10 cellular contexts compared by ENCODE assay signal in the genomic region with DNA sequence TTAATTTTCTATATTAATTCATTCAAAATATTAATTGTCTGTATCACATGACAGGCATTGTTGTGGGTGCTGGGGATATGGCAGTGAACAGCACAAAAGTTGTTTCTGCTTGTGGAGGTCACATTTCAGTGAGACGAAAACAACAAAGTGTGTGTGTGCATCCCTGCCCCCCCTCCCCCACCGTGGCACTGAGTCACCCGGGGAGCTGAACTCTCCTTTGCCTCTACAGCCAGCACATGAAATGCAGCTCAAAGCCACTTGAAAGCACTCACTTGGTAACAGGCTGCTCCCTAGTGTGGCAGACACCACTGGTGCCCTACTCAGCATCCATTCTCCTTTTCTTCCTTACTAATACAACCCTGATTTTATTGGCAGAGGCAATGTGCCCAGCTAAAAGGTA. TPM values are rescaled to one million over a fixed set of nuclear protein-coding genes. Genes with fewer than 3 reads are reported as not detected.
DNase-seq lines count a peak whose midpoint lies in the region; ATAC-seq and TF ChIP-seq lines count a peak whose summit lies in the region.
"Had no signal": no experiment of that assay in that cellular context is flagged by ENCODE, and none has a peak within 500 bp of the region (broad histone marks: within the 10 kb centered on the region; RNA-seq: fewer than 3 reads in every experiment).

No MANE protein-coding gene starts in this region.

- intact Hi-C loops in activated CD4-positive, alpha-beta T cell treated with anti-CD3 and anti-CD28 coated beads, Interleukin-2, amount 10 ng/mL, durations not matched to agents 24 days and 14 days (cut with micrococcal nuclease) = loop anchor here (1.0 kb wide), 1 partner anchor 19 kb away; no protein-coding TSS in a partner anchor
- intact Hi-C loops in stomach (cut with DNase I; ENCODE audit: low total_unique reads) = no loop called here

- no peaks in the 10 kb centered on the region for H3K9me3 Mint-ChIP-seq in activated CD4-positive, alpha-beta T cell treated with anti-CD3 and anti-CD28 coated beads, Interleukin-2, amount 10 ng/mL, durations not matched to agents 24 days and 14 days
- H3K9me3 Mint-ChIP-seq in activated CD8-positive, alpha-beta memory T cell treated with anti-CD3 and anti-CD28 coated beads, Interleukin-2, amount 10 ng/mL, durations not matched to agents 7 days and 5 days (ENCODE audit: low read depth) = no peaks in the 10 kb centered on the region

- H3K27ac ChIP-seq in temporal lobe (ENCODE audit: low read depth, low read length) = peak overlapping the region; percentile 61
- H3K27ac ChIP-seq in stomach = no peak overlapping the region
- H3K27ac ChIP-seq: BLaER1 had no signal

- no peaks in the 10 kb centered on the region for H3K9me3 ChIP-seq in stomach
- H3K9me3 ChIP-seq: BLaER1 had no signal

- CTCF ChIA-PET in activated CD8-positive, alpha-beta memory T cell treated with anti-CD3 and anti-CD28 coated beads, Interleukin-2, amount 10 ng/mL, durations not matched to agents 7 days and 5 days (lab: Charles Lee) = interaction anchor here (0.6 to 2.3 kb wide), 3 partner anchors 9 to 327 kb away, joined by 3 to 9 read pairs (median 3); a partner anchor contains a TSS

- no peak overlapping the region for H3K4me3 ChIP-seq in fibroblast of pulmonary artery (replicated peaks; ENCODE audit: low read depth, low read length)
- H3K4me3 ChIP-seq in stomach = no peak overlapping the region
- H3K4me3 ChIP-seq: BLaER1 had no signal

- H3K27me3 Mint-ChIP-seq in activated CD4-positive, alpha-beta T cell treated with anti-CD3 and anti-CD28 coated beads, Interleukin-2, amount 10 ng/mL, durations not matched to agents 24 days and 14 days = peaks cover 8% of the 10 kb centered on the region
- peaks cover 12% of the 10 kb centered on the region for H3K27me3 Mint-ChIP-seq in activated CD8-positive, alpha-beta memory T cell treated with anti-CD3 and anti-CD28 coated beads, Interleukin-2, amount 10 ng/mL, durations not matched to agents 7 days and 5 days

- TF ChIP-seq EP300 in stomach (IDR thresholded peaks at IDR 0.05) = no peak

- peak; percentile 35 to 42 for DNase-seq in activated CD4-positive, alpha-beta T cell treated with anti-CD3 and anti-CD28 coated beads for 4 hours
- no peak for DNase-seq in activated CD4-positive, alpha-beta T cell treated with anti-CD3 and anti-CD28 coated beads, Interleukin-2, amount 10 ng/mL, durations not matched to agents 24 days and 14 days
- peak; percentile 58 for DNase-seq in activated CD8-positive, alpha-beta memory T cell treated with anti-CD3 and anti-CD28 coated beads, Interleukin-2, amount 10 ng/mL, durations not matched to agents 7 days and 5 days
- peak; percentile 22 for DNase-seq in fibroblast of pulmonary artery (ENCODE audit: low read depth)
- DNase-seq in GOT3 (lab: John Stamatoyannopoulos, UW) = no peak
- DNase-seq in omental fat pad (ENCODE audit: low spot score) = no peak
- no peak for DNase-seq in stomach
- DNase-seq: NCI-H2171 treated with DMSO at 0.1 percent for 48 hours had no signal

- WGBS in stomach, 5 donors = 23 to 31% (median 24%) methylated on average over 3 of the region's 3 CpGs

- H3K4me1 ChIP-seq in stomach = no peaks in the 10 kb centered on the region
- H3K4me1 ChIP-seq: BLaER1 had no signal

- no peaks in the 10 kb centered on the region for H3K36me3 ChIP-seq in stomach
- H3K36me3 ChIP-seq: BLaER1 had no signal

- no peak overlapping the region for H3K4me3 Mint-ChIP-seq in activated CD4-positive, alpha-beta T cell treated with anti-CD3 and anti-CD28 coated beads, Interleukin-2, amount 10 ng/mL, durations not matched to agents 24 days and 14 days
- H3K4me3 Mint-ChIP-seq in activated CD8-positive, alpha-beta memory T cell treated with anti-CD3 and anti-CD28 coated beads, Interleukin-2, amount 10 ng/mL, durations not matched to agents 7 days and 5 days = no peak overlapping the region

- H3K27ac Mint-ChIP-seq in activated CD4-positive, alpha-beta T cell treated with anti-CD3 and anti-CD28 coated beads, Interleukin-2, amount 10 ng/mL, durations not matched to agents 24 days and 14 days = no peak overlapping the region
- H3K27ac Mint-ChIP-seq in activated CD8-positive, alpha-beta memory T cell treated with anti-CD3 and anti-CD28 coated beads, Interleukin-2, amount 10 ng/mL, durations not matched to agents 7 days and 5 days = no peak overlapping the region

- H3K27me3 ChIP-seq in stomach = peaks cover 0 to 22% (median 0%) of the 10 kb centered on the region in 3 donors
- H3K27me3 ChIP-seq: BLaER1 had no signal

- TF ChIP-seq POLR2A in stomach (IDR thresholded peaks at IDR 0.05) = no peak

- TF ChIP-seq CTCF in fibroblast of pulmonary artery (IDR thresholded peaks at IDR 0.05; ENCODE audit: low read length, missing control alignments) = no peak
- TF ChIP-seq CTCF in omental fat pad (IDR thresholded peaks at IDR 0.05) = no peak
- TF ChIP-seq CTCF in stomach (IDR thresholded peaks at IDR 0.05) = no peak

- H3K36me3 Mint-ChIP-seq in activated CD4-positive, alpha-beta T cell treated with anti-CD3 and anti-CD28 coated beads, Interleukin-2, amount 10 ng/mL, durations not matched to agents 24 days and 14 days (ENCODE audit: low read depth) = no peaks in the 10 kb centered on the region
- no peaks in the 10 kb centered on the region for H3K36me3 Mint-ChIP-seq in activated CD8-positive, alpha-beta memory T cell treated with anti-CD3 and anti-CD28 coated beads, Interleukin-2, amount 10 ng/mL, durations not matched to agents 7 days and 5 days

- ATAC-seq in activated CD8-positive, alpha-beta memory T cell treated with anti-CD3 and anti-CD28 coated beads, Interleukin-2, amount 10 ng/mL, durations not matched to agents 7 days and 5 days = no peak
- ATAC-seq in omental fat pad (ENCODE audit: low FRiP score) = no peak

- H3K4me1 Mint-ChIP-seq in activated CD4-positive, alpha-beta T cell treated with anti-CD3 and anti-CD28 coated beads, Interleukin-2, amount 10 ng/mL, durations not matched to agents 24 days and 14 days = peaks cover 13% of the 10 kb centered on the region
- peaks cover 17% of the 10 kb centered on the region for H3K4me1 Mint-ChIP-seq in activated CD8-positive, alpha-beta memory T cell treated with anti-CD3 and anti-CD28 coated beads, Interleukin-2, amount 10 ng/mL, durations not matched to agents 7 days and 5 days

RNA-seq across cellular contexts. Expression of a gene that starts 16.9 kb away (rescaled TPM):
- 0.92 and 1.3 TPM in 2 replicates for total RNA-seq in activated CD4-positive, alpha-beta T cell treated with anti-CD3 and anti-CD28 coated beads, Interleukin-2, amount 10 ng/mL, durations not matched to agents 24 days and 14 days
- under 1 TPM; 0.61 to 0.94 TPM for total RNA-seq in activated CD8-positive, alpha-beta memory T cell treated with anti-CD3 and anti-CD28 coated beads, Interleukin-2, amount 10 ng/mL, durations not matched to agents 7 days and 5 days
- total RNA-seq in temporal lobe = 49.2 TPM
- 1 to 10 TPM in 3 of 4 donors, under 1 TPM in 1; 0.60 to 4.6 (median 2.6) TPM for total RNA-seq in omental fat pad
- total RNA-seq in stomach = 10 to 100 TPM in 3 of 5 donors, 1 to 10 TPM in 2; 1.8 to 70.1 (median 13.4) TPM
- 10 to 100 TPM in 2 of 3 donors, 1 to 10 TPM in 1; 8.8 to 12.7 (median 12.4) TPM for polyA plus RNA-seq in stomach

RNA-seq across cellular contexts. Expression of a gene that starts 21.9 kb away (rescaled TPM):
- total RNA-seq in activated CD4-positive, alpha-beta T cell treated with anti-CD3 and anti-CD28 coated beads, Interleukin-2, amount 10 ng/mL, durations not matched to agents 24 days and 14 days = 13.1 and 13.9 TPM in 2 replicates
- total RNA-seq in activated CD8-positive, alpha-beta memory T cell treated with anti-CD3 and anti-CD28 coated beads, Interleukin-2, amount 10 ng/mL, durations not matched to agents 7 days and 5 days = 1 to 10 TPM; 6.8 to 7.5 TPM
- 4.2 TPM for total RNA-seq in temporal lobe
- 10 to 100 TPM in 2 of 4 donors, 1 to 10 TPM in 2; 6.9 to 14.4 (median 9.4) TPM for total RNA-seq in omental fat pad
- 10 to 100 TPM in 1 of 5 donors, 1 to 10 TPM in 4; 2.8 to 59.4 (median 7.6) TPM for total RNA-seq in stomach
- 10 to 100 TPM in 1 of 3 donors, 1 to 10 TPM in 2; 8.7 to 10.1 (median 9.3) TPM for polyA plus RNA-seq in stomach

RNA-seq across cellular contexts. Expression of a gene that starts 40.6 kb away (rescaled TPM):
- 314 and 317 TPM in 2 replicates for total RNA-seq in activated CD4-positive, alpha-beta T cell treated with anti-CD3 and anti-CD28 coated beads, Interleukin-2, amount 10 ng/mL, durations not matched to agents 24 days and 14 days
- 100 to 1,000 TPM; 322 to 326 TPM for total RNA-seq in activated CD8-positive, alpha-beta memory T cell treated with anti-CD3 and anti-CD28 coated beads, Interleukin-2, amount 10 ng/mL, durations not matched to agents 7 days and 5 days
- 46.7 TPM for total RNA-seq in temporal lobe
- 100 to 1,000 TPM in 1 of 4 donors, 10 to 100 TPM in 3; 47.6 to 103 (median 69.7) TPM for total RNA-seq in omental fat pad
- 100 to 1,000 TPM in 2 of 5 donors, 10 to 100 TPM in 3; 44.0 to 156 (median 61.1) TPM for total RNA-seq in stomach
- 100 to 1,000 TPM; 298 to 516 (median 464) TPM for polyA plus RNA-seq in stomach

RNA-seq across cellular contexts. Expression of a gene that starts 44.9 kb away (rescaled TPM):
- 21.4 and 24.5 TPM in 2 replicates for total RNA-seq in activated CD4-positive, alpha-beta T cell treated with anti-CD3 and anti-CD28 coated beads, Interleukin-2, amount 10 ng/mL, durations not matched to agents 24 days and 14 days
- 10 to 100 TPM; 36.3 to 36.7 TPM for total RNA-seq in activated CD8-positive, alpha-beta memory T cell treated with anti-CD3 and anti-CD28 coated beads, Interleukin-2, amount 10 ng/mL, durations not matched to agents 7 days and 5 days
- total RNA-seq in temporal lobe (2.5 TPM), omental fat pad (10 to 100 TPM in 3 of 4 donors, 1 to 10 TPM in 1; 9.7 to 21.5 (median 13.6) TPM), stomach (10 to 100 TPM in 4 of 5 donors, 1 to 10 TPM in 1; 3.2 to 74.1 (median 35.7) TPM)
- 10 to 100 TPM; 19.7 to 24.6 (median 21.0) TPM for polyA plus RNA-seq in stomach

Comparison
In these comparisons a context has a peak if more than half of its experiments do, and no peak if none do; other contexts are left out.
1. DNase-seq: peak in activated CD4-positive, alpha-beta T cell treated with anti-CD3 and anti-CD28 coated beads for 4 hours (2 of 2), activated CD8-positive, alpha-beta memory T cell treated with anti-CD3 and anti-CD28 coated beads, Interleukin-2, amount 10 ng/mL, durations not matched to agents 7 days and 5 days (single experiment) and fibroblast of pulmonary artery (single experiment); none in activated CD4-positive, alpha-beta T cell treated with anti-CD3 and anti-CD28 coated beads, Interleukin-2, amount 10 ng/mL, durations not matched to agents 24 days and 14 days (single experiment), GOT3 (single experiment), omental fat pad (single experiment) and stomach (single experiment).